Comparison of ENCODE assay signal across 33 cellular contexts in the genomic region with DNA sequence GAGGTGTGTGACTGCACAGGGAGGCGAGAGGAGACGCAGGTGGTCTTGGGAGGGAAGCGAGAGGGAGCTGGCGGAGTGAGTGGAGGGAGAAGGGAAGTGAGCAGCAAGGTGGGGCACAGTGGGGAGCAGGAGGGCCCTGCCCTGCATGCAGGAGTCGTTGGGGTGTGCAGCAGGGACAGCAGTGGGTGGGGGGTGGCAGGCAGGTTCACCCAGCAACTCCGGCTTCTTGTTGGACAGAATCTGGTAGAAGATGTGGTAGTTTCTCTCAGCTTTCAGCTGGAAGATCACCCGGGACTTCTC. TPM values are rescaled to one million over a fixed set of nuclear protein-coding genes. Genes with fewer than 3 reads are reported as not detected.
"Had no signal": no experiment of that assay in that cellular context is flagged by ENCODE, and none has a peak within 500 bp of the region (broad histone marks: within the 10 kb centered on the region; RNA-seq: fewer than 3 reads in every experiment).

No MANE protein-coding gene starts in this region.

- H3K4me3 ChIP-seq: adrenal gland, body of pancreas, breast epithelium, Peyer's patch had no signal

- H3K9me3 ChIP-seq: adrenal gland, body of pancreas, breast epithelium, Peyer's patch had no signal

- H3K9me3 Mint-ChIP-seq: activated B cell treated with CpG ODN at 0.5 μM for 24 hours; activated CD4-positive, alpha-beta memory T cell treated with anti-CD3 and anti-CD28 coated beads for 36 hours; activated naive CD4-positive, alpha-beta T cell treated with anti-CD3 and anti-CD28 coated beads for 36 hours; activated naive CD4-positive, alpha-beta T cell treated with anti-CD3 and anti-CD28 coated beads, Interleukin-2, amount 50 U/mL, for 72 hours; activated T-cell treated with anti-CD3 and anti-CD28 coated beads, Interleukin-2, amount 50 U/mL, for 4 hours; activated T-helper 1 cell treated with anti-CD3 and anti-CD28 coated beads, Interleukin-12 subunit alpha, Interleukin-12 subunit beta, Interleukin-2, Interleukin-4 antibody, amounts not matched to agents 30 ng/mL and 10 ng/mL and 1 ng/mL, durations not matched to agents 14 hours and 24 hours and 36 hours had no signal

- H3K36me3 ChIP-seq: adrenal gland, breast epithelium, Peyer's patch had no signal

- DNase-seq: activated B cell treated with CpG ODN at 0.5 μM for 24 hours; activated CD4-positive, alpha-beta memory T cell treated with anti-CD3 and anti-CD28 coated beads for 36 hours; activated CD4-positive, alpha-beta T cell treated with anti-CD3 and anti-CD28 coated beads for 4 hours; activated CD4-positive, alpha-beta T cell treated with anti-CD3 and anti-CD28 coated beads, Interleukin-2, amount 50 U/mL, for 1 hour; activated CD4-positive, CD25-positive, alpha-beta regulatory T cell treated with anti-CD3 and anti-CD28 coated beads, Interleukin-2, amount 50 U/mL, for 72 hours; activated CD8-positive, alpha-beta memory T cell treated with anti-CD3 and anti-CD28 coated beads, Interleukin-2, amount 50 U/mL, for 4 hours; activated gamma-delta T cell treated with Interleukin-2 at 50 U/mL for 16 hours; activated naive CD4-positive, alpha-beta T cell treated with anti-CD3 and anti-CD28 coated beads for 36 hours; activated T-cell treated with anti-CD3 and anti-CD28 coated beads for 4 hours; activated T-cell treated with anti-CD3 and anti-CD28 coated beads, Interleukin-2, amount 50 U/mL, for 4 hours; adrenal gland; body of pancreas; MM.1S; NCI-H1092; NCI-H1436 treated with DMSO at 0.1 percent for 48 hours; NCI-H1694 treated with DMSO at 0.1 percent for 48 hours; NCI-H2029; NCI-H345; NCI-H524 treated with DMSO at 0.1 percent for 48 hours; PC-3; Peyer's patch; RPMI8226; T-helper 1 cell; T-helper 2 cell; T-helper 9 cell had no signal

- ATAC-seq: activated naive CD4-positive, alpha-beta T cell treated with anti-CD3 and anti-CD28 coated beads, Interleukin-2, amount 50 U/mL, for 72 hours; activated T-cell treated with anti-CD3 and anti-CD28 coated beads, Interleukin-2, amount 50 U/mL, for 4 hours; body of pancreas; PC-3 had no signal

- H3K9ac ChIP-seq: KMS-11 had no signal

- H3K27me3 ChIP-seq: adrenal gland, body of pancreas, Peyer's patch had no signal

- H3K27ac Mint-ChIP-seq: activated B cell treated with CpG ODN at 0.5 μM for 24 hours; activated CD4-positive, alpha-beta memory T cell treated with anti-CD3 and anti-CD28 coated beads for 36 hours; activated naive CD4-positive, alpha-beta T cell treated with anti-CD3 and anti-CD28 coated beads for 36 hours; activated T-helper 1 cell treated with anti-CD3 and anti-CD28 coated beads, Interleukin-12 subunit alpha, Interleukin-12 subunit beta, Interleukin-2, Interleukin-4 antibody, amounts not matched to agents 30 ng/mL and 10 ng/mL and 1 ng/mL, durations not matched to agents 14 hours and 24 hours and 36 hours had no signal

- H3K4me1 ChIP-seq: adrenal gland, body of pancreas, breast epithelium, Peyer's patch had no signal

- H3K4me3 Mint-ChIP-seq: activated B cell treated with CpG ODN at 0.5 μM for 24 hours; activated CD4-positive, alpha-beta memory T cell treated with anti-CD3 and anti-CD28 coated beads for 36 hours; activated naive CD4-positive, alpha-beta T cell treated with anti-CD3 and anti-CD28 coated beads for 36 hours; activated T-cell treated with anti-CD3 and anti-CD28 coated beads, Interleukin-2, amount 50 U/mL, for 4 hours; activated T-helper 1 cell treated with anti-CD3 and anti-CD28 coated beads, Interleukin-12 subunit alpha, Interleukin-12 subunit beta, Interleukin-2, Interleukin-4 antibody, amounts not matched to agents 30 ng/mL and 10 ng/mL and 1 ng/mL, durations not matched to agents 14 hours and 24 hours and 36 hours had no signal

- H3K4me2 ChIP-seq: KMS-11 had no signal

- H3K36me3 Mint-ChIP-seq: activated CD4-positive, alpha-beta memory T cell treated with anti-CD3 and anti-CD28 coated beads for 36 hours; activated naive CD4-positive, alpha-beta T cell treated with anti-CD3 and anti-CD28 coated beads, Interleukin-2, amount 50 U/mL, for 72 hours had no signal

- H3K27ac ChIP-seq: adrenal gland, body of pancreas, breast epithelium, KMS-11, Peyer's patch, VCaP had no signal

- H3K27me3 Mint-ChIP-seq: activated CD4-positive, alpha-beta memory T cell treated with anti-CD3 and anti-CD28 coated beads for 36 hours had no signal

RNA-seq across cellular contexts. Expression of gene MYH6, which starts 5.0 kb away (rescaled TPM):
- total RNA-seq: activated B cell treated with CpG ODN at 0.5 μM for 24 hours; activated naive CD4-positive, alpha-beta T cell treated with anti-CD3 and anti-CD28 coated beads for 36 hours; activated T-cell treated with anti-CD3 and anti-CD28 coated beads, Interleukin-2, amount 50 U/mL, for 4 hours; astrocyte; breast epithelium; LHCN-M2; NCI-H460; PC-3; Peyer's patch had no signal

RNA-seq across cellular contexts. Expression of gene CMTM5, which starts 26.2 kb away (rescaled TPM):
- total RNA-seq: activated B cell treated with CpG ODN at 0.5 μM for 24 hours; activated CD4-positive, alpha-beta memory T cell treated with anti-CD3 and anti-CD28 coated beads for 36 hours; activated naive CD4-positive, alpha-beta T cell treated with anti-CD3 and anti-CD28 coated beads for 36 hours; activated naive CD4-positive, alpha-beta T cell treated with anti-CD3 and anti-CD28 coated beads, Interleukin-2, amount 50 U/mL, for 72 hours; activated T-cell treated with anti-CD3 and anti-CD28 coated beads, Interleukin-2, amount 50 U/mL, for 4 hours; activated T-helper 1 cell treated with anti-CD3 and anti-CD28 coated beads, Interleukin-12 subunit alpha, Interleukin-12 subunit beta, Interleukin-2, Interleukin-4 antibody, amounts not matched to agents 30 ng/mL and 10 ng/mL and 1 ng/mL, durations not matched to agents 14 hours and 24 hours and 36 hours; astrocyte; body of pancreas; LHCN-M2; NCI-H460; PC-3; Peyer's patch had no signal

RNA-seq across cellular contexts. Expression of gene IL25, which starts 30.5 kb away (rescaled TPM):
- total RNA-seq: activated B cell treated with CpG ODN at 0.5 μM for 24 hours; activated CD4-positive, alpha-beta memory T cell treated with anti-CD3 and anti-CD28 coated beads for 36 hours; activated naive CD4-positive, alpha-beta T cell treated with anti-CD3 and anti-CD28 coated beads for 36 hours; activated naive CD4-positive, alpha-beta T cell treated with anti-CD3 and anti-CD28 coated beads, Interleukin-2, amount 50 U/mL, for 72 hours; activated T-cell treated with anti-CD3 and anti-CD28 coated beads, Interleukin-2, amount 50 U/mL, for 4 hours; activated T-helper 1 cell treated with anti-CD3 and anti-CD28 coated beads, Interleukin-12 subunit alpha, Interleukin-12 subunit beta, Interleukin-2, Interleukin-4 antibody, amounts not matched to agents 30 ng/mL and 10 ng/mL and 1 ng/mL, durations not matched to agents 14 hours and 24 hours and 36 hours; adrenal gland; astrocyte; body of pancreas; breast epithelium; LHCN-M2; NCI-H460; PC-3; Peyer's patch had no signal

RNA-seq across cellular contexts. Expression of gene MYH7, which starts 32.4 kb away (rescaled TPM):
- total RNA-seq: activated B cell treated with CpG ODN at 0.5 μM for 24 hours; activated naive CD4-positive, alpha-beta T cell treated with anti-CD3 and anti-CD28 coated beads for 36 hours; activated naive CD4-positive, alpha-beta T cell treated with anti-CD3 and anti-CD28 coated beads, Interleukin-2, amount 50 U/mL, for 72 hours; astrocyte; breast epithelium; NCI-H460; PC-3 had no signal

RNA-seq across cellular contexts. Expression of gene EFS, which starts 38.1 kb away (rescaled TPM):
- total RNA-seq: activated B cell treated with CpG ODN at 0.5 μM for 24 hours; activated CD4-positive, alpha-beta memory T cell treated with anti-CD3 and anti-CD28 coated beads for 36 hours; activated naive CD4-positive, alpha-beta T cell treated with anti-CD3 and anti-CD28 coated beads for 36 hours; activated T-helper 1 cell treated with anti-CD3 and anti-CD28 coated beads, Interleukin-12 subunit alpha, Interleukin-12 subunit beta, Interleukin-2, Interleukin-4 antibody, amounts not matched to agents 30 ng/mL and 10 ng/mL and 1 ng/mL, durations not matched to agents 14 hours and 24 hours and 36 hours; LHCN-M2 had no signal
